In the genomic region with DNA sequence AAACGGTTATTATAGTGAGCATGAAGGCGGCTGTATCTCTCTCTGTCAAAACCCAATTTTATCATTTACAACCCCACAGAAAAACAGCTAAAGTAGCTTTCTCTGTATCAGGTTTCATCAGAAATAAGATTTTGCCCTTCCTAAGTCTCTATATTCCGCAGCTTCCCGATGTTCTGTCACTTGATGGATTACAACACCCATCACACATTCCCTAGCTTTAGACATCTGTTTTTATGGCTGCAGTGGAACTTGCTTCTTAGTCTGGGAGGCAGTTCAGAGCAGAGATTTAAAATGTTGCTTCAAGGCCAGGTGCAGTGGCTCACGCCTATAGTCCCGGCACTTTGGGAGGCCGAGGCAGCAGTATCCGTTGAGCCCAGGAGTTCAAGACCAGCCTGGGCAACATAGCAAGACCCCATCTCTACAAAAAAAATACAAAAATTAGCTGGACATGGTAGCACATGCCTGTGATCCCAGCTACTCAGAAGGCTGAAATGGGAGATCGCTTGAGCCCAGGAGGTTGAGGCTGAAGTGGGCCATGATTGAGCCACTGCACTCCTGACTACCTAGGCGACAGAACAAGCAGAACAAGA, we compare ENCODE assay signal across 12 cellular contexts. TPM values are rescaled to one million over a fixed set of nuclear protein-coding genes. Genes with fewer than 3 reads are reported as not detected.
A peak's percentile ranks its signal among the peaks of the same experiment; 100 is the strongest.
DNase-seq lines count a peak whose midpoint lies in the region; ATAC-seq and TF ChIP-seq lines count a peak whose summit lies in the region.
"Had no signal": no experiment of that assay in that cellular context is flagged by ENCODE, and none has a peak within 500 bp of the region (broad histone marks: within the 10 kb centered on the region; RNA-seq: fewer than 3 reads in every experiment).

No MANE protein-coding gene starts in this region.

- no peaks in the 10 kb centered on the region for H3K27me3 ChIP-seq in fibroblast of lung (ENCODE audit: control insufficient read depth, insufficient read depth, low read length)
- H3K27me3 ChIP-seq: right atrium auricular region had no signal

- H4K20me1 ChIP-seq in fibroblast of lung (ENCODE audit: control insufficient read depth, extremely low read depth, insufficient read depth, low read length): no peaks in the 10 kb centered on the region

- H3K4me3 Mint-ChIP-seq in activated naive CD4-positive, alpha-beta T cell treated with anti-CD3 and anti-CD28 coated beads, Interleukin-2, amount 10 ng/mL, durations not matched to agents 7 days and 5 days: no peak overlapping the region
- H3K4me3 Mint-ChIP-seq in T-helper 17 cell: no peak overlapping the region
- H3K4me3 Mint-ChIP-seq in stimulated activated naive CD8-positive, alpha-beta T cell treated with anti-CD3 and anti-CD28 coated beads, Interleukin-15, amount 100 ng/mL, for 72 hours: peak overlapping the region; percentile 10 to 46

- H3K9me3 ChIP-seq in T-helper 17 cell (ENCODE audit: control insufficient read depth, low read length, poor library complexity, severe bottlenecking) (no peaks in the 10 kb centered on the region), fibroblast of lung (ENCODE audit: control insufficient read depth, insufficient read depth, low read depth, low read length) (no peaks in the 10 kb centered on the region)
- H3K9me3 ChIP-seq: right atrium auricular region had no signal

- H3K27ac ChIP-seq in fibroblast of lung (ENCODE audit: insufficient read depth, low read length): no peak overlapping the region
- H3K27ac ChIP-seq: right atrium auricular region had no signal

- CTCF ChIA-PET in activated naive CD4-positive, alpha-beta T cell treated with anti-CD3 and anti-CD28 coated beads, Interleukin-2, amount 10 ng/mL, durations not matched to agents 7 days and 5 days (lab: Charles Lee): interaction anchor here (1.3 kb wide), 1 partner anchor 15 kb away, joined by 4 read pairs; no protein-coding TSS in a partner anchor

- peaks cover 57% of the 10 kb centered on the region for H3K4me1 Mint-ChIP-seq in activated naive CD4-positive, alpha-beta T cell treated with anti-CD3 and anti-CD28 coated beads, Interleukin-2, amount 10 ng/mL, durations not matched to agents 7 days and 5 days
- H3K4me1 Mint-ChIP-seq in T-helper 17 cell: peaks cover 36% of the 10 kb centered on the region
- peaks cover 86% of the 10 kb centered on the region for H3K4me1 Mint-ChIP-seq in stimulated activated naive CD8-positive, alpha-beta T cell treated with anti-CD3 and anti-CD28 coated beads, Interleukin-15, amount 100 ng/mL, for 72 hours

- H3K79me2 ChIP-seq in fibroblast of lung (ENCODE audit: control insufficient read depth, insufficient read depth, low read length): no peaks in the 10 kb centered on the region

- TF ChIP-seq CTCF in fibroblast of lung (conservative IDR thresholded peaks at IDR 0.05 in 1 of 2, IDR thresholded peaks at IDR 0.05 in 1 of 2; ENCODE audit: low read depth in 1 of 2, low read length in 2 of 2): no peak

- no peaks in the 10 kb centered on the region for H3K36me3 ChIP-seq in fibroblast of lung (ENCODE audit: control insufficient read depth, insufficient read depth, low read length)
- H3K36me3 ChIP-seq: right atrium auricular region had no signal

- ATAC-seq in T-helper 17 cell: no peak
- ATAC-seq in stimulated activated naive CD8-positive, alpha-beta T cell treated with anti-CD3 and anti-CD28 coated beads, Interleukin-15, amount 100 ng/mL, for 72 hours: no peak
- no peak for ATAC-seq in GM18870 (IDR thresholded peaks at IDR 0.05; ENCODE audit: unreplicated experiment)

- DNase-seq in activated naive CD4-positive, alpha-beta T cell treated with anti-CD3 and anti-CD28 coated beads, Interleukin-2, amount 10 ng/mL, durations not matched to agents 7 days and 5 days: no peak
- no peak for DNase-seq in activated naive CD4-positive, alpha-beta T cell (lab: John Stamatoyannopoulos, UW)
- DNase-seq in T-helper 17 cell (no peak), fibroblast of lung (ENCODE audit: low read depth in 2 of 2) (peak; percentile 25 to 35), SW 1271 (lab: John Stamatoyannopoulos, UW) (no peak), NCI-H2029 (lab: John Stamatoyannopoulos, UW) (no peak)
- no peak for DNase-seq in stimulated activated naive CD8-positive, alpha-beta T cell treated with anti-CD3 and anti-CD28 coated beads, Interleukin-15, amount 100 ng/mL, for 72 hours
- DNase-seq: AML-193, NCI-H1092, NCI-H748 treated with DMSO at 0.1 percent for 48 hours had no signal

- no peak overlapping the region for H2AFZ ChIP-seq in fibroblast of lung (ENCODE audit: low read length)

- peak overlapping the region; percentile 77 for H3K27ac Mint-ChIP-seq in activated naive CD4-positive, alpha-beta T cell treated with anti-CD3 and anti-CD28 coated beads, Interleukin-2, amount 10 ng/mL, durations not matched to agents 7 days and 5 days
- H3K27ac Mint-ChIP-seq in T-helper 17 cell: peak overlapping the region; percentile 75
- peak overlapping the region in 1 of 2 donors; percentile 62 for H3K27ac Mint-ChIP-seq in stimulated activated naive CD8-positive, alpha-beta T cell treated with anti-CD3 and anti-CD28 coated beads, Interleukin-15, amount 100 ng/mL, for 72 hours

- H3K4me3 ChIP-seq in fibroblast of lung (replicated peaks in 1 of 4; ENCODE audit: control extremely low read depth in 1 of 4, insufficient read depth in 1 of 4, low read depth in 3 of 4, low read length in 4 of 4): no peak overlapping the region
- H3K4me3 ChIP-seq: right atrium auricular region had no signal

- H3K27me3 Mint-ChIP-seq in activated naive CD4-positive, alpha-beta T cell treated with anti-CD3 and anti-CD28 coated beads, Interleukin-2, amount 10 ng/mL, durations not matched to agents 7 days and 5 days: no peaks in the 10 kb centered on the region
- no peaks in the 10 kb centered on the region for H3K27me3 Mint-ChIP-seq in T-helper 17 cell
- no peaks in the 10 kb centered on the region for H3K27me3 Mint-ChIP-seq in stimulated activated naive CD8-positive, alpha-beta T cell treated with anti-CD3 and anti-CD28 coated beads, Interleukin-15, amount 100 ng/mL, for 72 hours

- no peaks in the 10 kb centered on the region for H3K9me3 Mint-ChIP-seq in activated naive CD4-positive, alpha-beta T cell treated with anti-CD3 and anti-CD28 coated beads, Interleukin-2, amount 10 ng/mL, durations not matched to agents 7 days and 5 days
- no peaks in the 10 kb centered on the region for H3K9me3 Mint-ChIP-seq in stimulated activated naive CD8-positive, alpha-beta T cell treated with anti-CD3 and anti-CD28 coated beads, Interleukin-15, amount 100 ng/mL, for 72 hours

- no peak overlapping the region for H3K4me2 ChIP-seq in fibroblast of lung (ENCODE audit: extremely low read depth, insufficient read depth, low read length)

- no peak overlapping the region for H3K9ac ChIP-seq in fibroblast of lung (ENCODE audit: insufficient read depth, low read length)

- peaks cover 33% of the 10 kb centered on the region for H3K36me3 Mint-ChIP-seq in activated naive CD4-positive, alpha-beta T cell treated with anti-CD3 and anti-CD28 coated beads, Interleukin-2, amount 10 ng/mL, durations not matched to agents 7 days and 5 days
- H3K36me3 Mint-ChIP-seq in T-helper 17 cell (ENCODE audit: low read depth): no peaks in the 10 kb centered on the region

- peaks cover 11% of the 10 kb centered on the region for H3K4me1 ChIP-seq in fibroblast of lung (ENCODE audit: control insufficient read depth, extremely low read depth, insufficient read depth, low read length)

RNA-seq across cellular contexts. Expression of gene FOXN3, which starts 27.6 kb away (rescaled TPM):
- 100 to 1,000 TPM; 116 to 117 TPM for total RNA-seq in T-helper 17 cell
- 27.5 and 27.9 TPM in 2 replicates for total RNA-seq in fibroblast of lung
- 22.5 and 33.3 TPM in 2 replicates for polyA plus RNA-seq in fibroblast of lung
- polyA plus RNA-seq in fibroblast of lung (2012): 14.4 and 26.1 TPM in 2 replicates
- polyA minus RNA-seq in fibroblast of lung (ENCODE audit: low replicate concordance): 118 and 136 TPM in 2 replicates

Comparison
In these comparisons a context has a peak if more than half of its experiments do, and no peak if none do; other contexts are left out.
1. DNase-seq: peak in fibroblast of lung (2 of 2); none in activated naive CD4-positive, alpha-beta T cell treated with anti-CD3 and anti-CD28 coated beads, Interleukin-2, amount 10 ng/mL, durations not matched to agents 7 days and 5 days (single experiment), activated naive CD4-positive, alpha-beta T cell (0 of 4), T-helper 17 cell (0 of 3), stimulated activated naive CD8-positive, alpha-beta T cell treated with anti-CD3 and anti-CD28 coated beads, Interleukin-15, amount 100 ng/mL, for 72 hours (0 of 2), SW 1271 (0 of 2) and NCI-H2029 (single experiment).
2. H3K4me3 Mint-ChIP-seq: peak in stimulated activated naive CD8-positive, alpha-beta T cell treated with anti-CD3 and anti-CD28 coated beads, Interleukin-15, amount 100 ng/mL, for 72 hours (2 of 2); none in activated naive CD4-positive, alpha-beta T cell treated with anti-CD3 and anti-CD28 coated beads, Interleukin-2, amount 10 ng/mL, durations not matched to agents 7 days and 5 days (single experiment) and T-helper 17 cell (single experiment).